ENCODE assay signal across 8 cellular contexts in genomic region chr7:98211221-98211675, GRCh38. TPM values are rescaled to one million over a fixed set of nuclear protein-coding genes. Genes with fewer than 3 reads are reported as not detected.
DNase-seq lines count a peak whose midpoint lies in the region; ATAC-seq, FAIRE-seq and TF ChIP-seq lines count a peak whose summit lies in the region.
"Had no signal": no experiment of that assay in that cellular context is flagged by ENCODE, and none has a peak within 500 bp of the region (broad histone marks: within the 10 kb centered on the region; RNA-seq: fewer than 3 reads in every experiment).

BHLHA15 (plus strand) TSS chr7:98211439; CDS start chr7:98212310, 871 bp downstream.

- H3K27me3 ChIP-seq in right cardiac atrium (ENCODE audit: control insufficient read depth, insufficient read depth): no peaks in the 10 kb centered on the region

- H3K27ac ChIP-seq in right cardiac atrium (ENCODE audit: low read length): no peak within 1 kb of the TSS

- H3K4me3 Mint-ChIP-seq in activated naive CD4-positive, alpha-beta T cell treated with anti-CD3 and anti-CD28 coated beads for 36 hours: peak within 1 kb of the TSS; percentile 59

- peak within 1 kb of the TSS; percentile 38 for H3K4me3 ChIP-seq in right cardiac atrium (ENCODE audit: low read length)

- H3K27ac Mint-ChIP-seq in activated naive CD4-positive, alpha-beta T cell treated with anti-CD3 and anti-CD28 coated beads for 36 hours: no peak within 1 kb of the TSS

- CTCF ChIA-PET in activated naive CD4-positive, alpha-beta T cell treated with anti-CD3 and anti-CD28 coated beads for 36 hours (lab: Charles Lee): no interaction called here

- 3% methylated on average over 45 of the region's 45 CpGs for WGBS in right cardiac atrium

- peaks cover 4% of the 10 kb centered on the region for H3K4me1 Mint-ChIP-seq in activated naive CD4-positive, alpha-beta T cell treated with anti-CD3 and anti-CD28 coated beads for 36 hours (ENCODE audit: low read depth)

- no peaks in the 10 kb centered on the region for H3K9me3 ChIP-seq in right cardiac atrium (ENCODE audit: control insufficient read depth, low read length)

- no peak for TF ChIP-seq POLR2A in GM12892 (IDR thresholded peaks at IDR 0.05; ENCODE audit: low read depth, low read length)

- intact Hi-C loops in activated naive CD4-positive, alpha-beta T cell treated with anti-CD3 and anti-CD28 coated beads for 36 hours (cut with micrococcal nuclease): loop anchor here (2.0 kb wide), 1 partner anchor 70 kb away; the partner anchor contains the start of gene BRI3
- intact Hi-C loops in right cardiac atrium (cut with DNase I): no loop called here

- no peak for FAIRE-seq in GM12892 (lab: Jason Lieb, UNC)
- FAIRE-seq in RCC 7860 (lab: Jason Lieb, UNC): no peak
- FAIRE-seq: TTC549 had no signal

- H3K9me3 Mint-ChIP-seq in activated naive CD4-positive, alpha-beta T cell treated with anti-CD3 and anti-CD28 coated beads for 36 hours: no peaks in the 10 kb centered on the region

- no peaks in the 10 kb centered on the region for H3K4me1 ChIP-seq in right cardiac atrium (ENCODE audit: control insufficient read depth, insufficient read depth, low read length)

- no peaks in the 10 kb centered on the region for H3K27me3 Mint-ChIP-seq in activated naive CD4-positive, alpha-beta T cell treated with anti-CD3 and anti-CD28 coated beads for 36 hours (ENCODE audit: low read depth)

- peaks cover 3% of the 10 kb centered on the region for H3K36me3 Mint-ChIP-seq in activated naive CD4-positive, alpha-beta T cell treated with anti-CD3 and anti-CD28 coated beads for 36 hours (ENCODE audit: low read depth)

- DNase-seq in GM12892 (ENCODE audit: insufficient read length): peak; percentile 68
- DNase-seq in NAMALWA (ENCODE audit: low spot score): peak; percentile 66
- DNase-seq in activated naive CD4-positive, alpha-beta T cell treated with anti-CD3 and anti-CD28 coated beads for 36 hours: peak; percentile 22
- peak in 2 of 3 donors; percentile 69 to 76 for DNase-seq in right cardiac atrium
- peak; percentile 24 for DNase-seq in stimulated activated CD4-positive, alpha-beta T cell treated with anti-CD3 and anti-CD28 coated beads, Interleukin-1b, Interleukin-23, amount 100 ng/mL, for 48 hours
- no peak for DNase-seq in hippocampal formation (lab: John Stamatoyannopoulos, UW)
- no peak for DNase-seq in RCC 7860 (ENCODE audit: low spot score)

- peak in 1 of 2 donors; percentile 8 for ATAC-seq in right cardiac atrium

RNA-seq across cellular contexts. Expression of gene BHLHA15, which starts in this region (rescaled TPM):
- not detected for polyA plus RNA-seq in GM12892 (2012; ENCODE audit: missing spikeins)
- total RNA-seq in activated naive CD4-positive, alpha-beta T cell treated with anti-CD3 and anti-CD28 coated beads for 36 hours: under 1 TPM; 0.40 to 0.41 TPM
- under 1 TPM in 2 of 4 donors, not detected in 2; 0.53 to 0.57 TPM for total RNA-seq in right cardiac atrium
- polyA plus RNA-seq in right cardiac atrium: not detected

Comparison
In these comparisons a context has a peak if more than half of its experiments do, and no peak if none do; other contexts are left out.
1. Peak in DNase-seq in activated naive CD4-positive, alpha-beta T cell treated with anti-CD3 and anti-CD28 coated beads for 36 hours; RNA of the gene not detected or under 1 TPM.
2. Peak in DNase-seq and H3K4me3 ChIP-seq in right cardiac atrium; RNA of the gene not detected or under 1 TPM.
3. DNase-seq: peak in GM12892 (single experiment), NAMALWA (single experiment) and stimulated activated CD4-positive, alpha-beta T cell treated with anti-CD3 and anti-CD28 coated beads, Interleukin-1b, Interleukin-23, amount 100 ng/mL, for 48 hours (single experiment); none in hippocampal formation (0 of 2) and RCC 7860 (single experiment).